Comparison of ENCODE assay signal across 19 cellular contexts in the genomic region with DNA sequence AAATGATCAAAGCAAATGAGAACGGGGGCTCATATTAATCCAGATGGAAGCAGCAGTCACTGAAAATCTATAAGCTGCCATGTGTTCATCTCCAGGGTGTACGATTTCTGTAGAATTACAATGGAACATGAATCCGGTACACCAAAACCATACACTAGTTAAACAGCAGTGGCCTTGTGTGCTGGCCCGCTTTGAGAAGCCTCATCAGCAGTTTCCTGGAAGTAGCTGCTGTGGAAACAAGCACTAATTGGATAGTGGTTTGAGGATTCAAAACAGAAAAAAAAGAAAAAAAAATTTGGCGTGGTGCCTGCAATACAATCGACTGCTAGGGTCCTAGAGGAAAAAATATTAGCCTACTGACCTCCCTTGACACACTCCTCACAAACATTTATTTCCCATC.
DNase-seq lines count a peak whose midpoint lies in the region; ATAC-seq and TF ChIP-seq lines count a peak whose summit lies in the region.
"Had no signal": no experiment of that assay in that cellular context is flagged by ENCODE, and none has a peak within 500 bp of the region (broad histone marks: within the 10 kb centered on the region; RNA-seq: fewer than 3 reads in every experiment).

No MANE protein-coding gene starts in this region.

- H3K23ac ChIP-seq in mesendoderm (ENCODE audit: low read length) = no peak overlapping the region

- no peak overlapping the region for H3K9ac ChIP-seq in mesendoderm (ENCODE audit: low read length)
- H3K9ac ChIP-seq: BLaER1, GM23248 had no signal

- H2AK5ac ChIP-seq in mesendoderm (ENCODE audit: low read length) = no peak overlapping the region

- no peak overlapping the region for H2BK5ac ChIP-seq in mesendoderm (ENCODE audit: low read length)

- no peaks in the 10 kb centered on the region for H3K9me3 ChIP-seq in left ventricle myocardium inferior (replicated peaks)
- H3K9me3 ChIP-seq: BLaER1 had no signal

- H3K9me3 Mint-ChIP-seq in naive thymus-derived CD8-positive, alpha-beta T cell = peaks cover 0 to 2% (median 0%) of the 10 kb centered on the region in 9 donors

- H3K27me3 ChIP-seq in left ventricle myocardium inferior (ENCODE audit: low read depth) = peaks cover 6% of the 10 kb centered on the region
- H3K27me3 ChIP-seq in mesendoderm (ENCODE audit: insufficient read depth, low read length, poor library complexity) = no peaks in the 10 kb centered on the region
- H3K27me3 ChIP-seq: BLaER1 had no signal

- no CpG with 5 or more reads among the region's 6 CpGs for WGBS in mesendoderm (ENCODE audit: extremely low coverage, insufficient coverage, low lambda C conversion rate)

- POLR2A ChIA-PET in naive thymus-derived CD8-positive, alpha-beta T cell (lab: Charles Lee) = no interaction called here

- intact Hi-C loops in left ventricle myocardium inferior (cut with micrococcal nuclease) = no loop called here
- intact Hi-C loops in cardiac septum (cut with DNase I) = no loop called here

- H3K4me1 ChIP-seq in left ventricle myocardium inferior (peaks cover 15% of the 10 kb centered on the region), mesendoderm (ENCODE audit: control insufficient read depth, low read depth, low read length) (peaks cover 4% of the 10 kb centered on the region)

- H3K79me1 ChIP-seq in mesendoderm (ENCODE audit: low read length) = no peaks in the 10 kb centered on the region

- H3K4ac ChIP-seq in mesendoderm (ENCODE audit: low read depth, low read length) = no peak overlapping the region

- DNase-seq in left ventricle myocardium inferior (no peak), cardiac septum (ENCODE audit: low spot score) (no peak), fibroblast of peridontal ligament (ENCODE audit: extremely low read depth) (peak; percentile 24), mesendoderm (no peak), NCI-H187 (lab: John Stamatoyannopoulos, UW) (no peak)
- DNase-seq in naive thymus-derived CD8-positive, alpha-beta T cell = no peak
- DNase-seq: CD4-positive, CD25-positive, alpha-beta regulatory T cell; CD8-positive, alpha-beta memory T cell; DMS 273 treated with DMSO at 0.1 percent for 48 hours; DMS79; EL; GDM1; GM23248; H7; HCEC 1CT had no signal

- no peak overlapping the region for H3K27ac Mint-ChIP-seq in naive thymus-derived CD8-positive, alpha-beta T cell
- H3K27ac Mint-ChIP-seq: B cell; CD4-positive, CD25-positive, alpha-beta regulatory T cell; CD8-positive, alpha-beta memory T cell had no signal

- H2BK120ac ChIP-seq in mesendoderm (ENCODE audit: low read depth, low read length) = no peak overlapping the region

- H4K8ac ChIP-seq in mesendoderm (ENCODE audit: low read depth, low read length) = no peak overlapping the region

- H2BK15ac ChIP-seq in mesendoderm (replicated peaks; ENCODE audit: low read depth) = peak overlapping the region; percentile 47

- no peak overlapping the region for H3K4me2 ChIP-seq in mesendoderm (ENCODE audit: low read length)
- H3K4me2 ChIP-seq: BLaER1 had no signal

- no peak overlapping the region for H3K4me3 Mint-ChIP-seq in naive thymus-derived CD8-positive, alpha-beta T cell
- H3K4me3 Mint-ChIP-seq: B cell; CD4-positive, CD25-positive, alpha-beta regulatory T cell; CD8-positive, alpha-beta memory T cell had no signal

- H3K4me1 Mint-ChIP-seq in naive thymus-derived CD8-positive, alpha-beta T cell = no peaks in the 10 kb centered on the region
- H3K4me1 Mint-ChIP-seq: B cell; CD4-positive, CD25-positive, alpha-beta regulatory T cell; CD8-positive, alpha-beta memory T cell had no signal

- peak overlapping the region; percentile 11 for H3K27ac ChIP-seq in left ventricle myocardium inferior (replicated peaks)
- H3K27ac ChIP-seq in mesendoderm (ENCODE audit: low read depth, low read length) = no peak overlapping the region
- H3K27ac ChIP-seq: BLaER1, C4-2B, GM23248 had no signal

- no peak for TF ChIP-seq CTCF in left ventricle myocardium inferior (IDR thresholded peaks at IDR 0.05; ENCODE audit: borderline replicate concordance)

- H3K36me3 ChIP-seq in left ventricle myocardium inferior = no peaks in the 10 kb centered on the region
- H3K36me3 ChIP-seq in mesendoderm (ENCODE audit: control insufficient read depth, insufficient read depth, low read length) = no peaks in the 10 kb centered on the region
- H3K36me3 ChIP-seq: BLaER1 had no signal

- no peak overlapping the region for H4K5ac ChIP-seq in mesendoderm (ENCODE audit: low read length)

- H3K36me3 Mint-ChIP-seq in naive thymus-derived CD8-positive, alpha-beta T cell = no peaks in the 10 kb centered on the region
- H3K36me3 Mint-ChIP-seq: CD4-positive, CD25-positive, alpha-beta regulatory T cell; CD8-positive, alpha-beta memory T cell had no signal

- H3K4me3 ChIP-seq in left ventricle myocardium inferior = no peak overlapping the region
- H3K4me3 ChIP-seq in mesendoderm (ENCODE audit: low read length) = no peak overlapping the region
- H3K4me3 ChIP-seq: BLaER1, GM12878, GM23248 had no signal

- H3K27me3 Mint-ChIP-seq in naive thymus-derived CD8-positive, alpha-beta T cell = peaks cover 0 to 8% (median 0%) of the 10 kb centered on the region in 5 donors
- H3K27me3 Mint-ChIP-seq: B cell; CD8-positive, alpha-beta memory T cell had no signal

- H3K79me2 ChIP-seq in mesendoderm (ENCODE audit: control insufficient read depth, insufficient read depth, low read length) = no peaks in the 10 kb centered on the region

- H3K18ac ChIP-seq in mesendoderm (ENCODE audit: low read length) = no peak overlapping the region

- ATAC-seq in naive thymus-derived CD8-positive, alpha-beta T cell = no peak
- ATAC-seq: GM12878 had no signal

- H3K56ac ChIP-seq in mesendoderm (ENCODE audit: low read length) = no peak overlapping the region
